ENCODE assay signal across 14 cellular contexts in the genomic region with DNA sequence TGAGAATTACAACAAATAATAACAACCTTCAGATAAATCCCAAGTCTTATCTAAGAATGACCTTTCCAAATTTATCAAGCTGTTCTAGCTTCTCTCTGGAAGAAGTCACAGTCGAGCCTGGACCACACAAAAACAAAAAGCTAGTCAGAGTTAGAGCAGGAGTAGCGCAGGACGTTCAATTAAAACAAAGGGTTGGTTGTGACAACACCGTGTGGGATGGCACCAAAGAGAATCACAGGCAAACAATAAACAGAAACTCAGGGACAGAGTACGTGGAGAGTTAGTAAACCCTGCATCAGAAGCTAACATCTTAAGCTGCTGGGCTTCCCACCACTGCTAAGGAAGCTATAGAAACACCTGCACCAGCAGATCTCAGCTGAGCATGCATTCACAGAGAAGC. TPM values are rescaled to one million over a fixed set of nuclear protein-coding genes. Genes with fewer than 3 reads are reported as not detected.
DNase-seq lines count a peak whose midpoint lies in the region; ATAC-seq and TF ChIP-seq lines count a peak whose summit lies in the region.
"Had no signal": no experiment of that assay in that cellular context is flagged by ENCODE, and none has a peak within 500 bp of the region (broad histone marks: within the 10 kb centered on the region; RNA-seq: fewer than 3 reads in every experiment).

No MANE protein-coding gene starts in this region.

- no peak for TF ChIP-seq POLR2A in suprapubic skin (IDR thresholded peaks at IDR 0.05)

- DNase-seq in caudate nucleus (lab: John Stamatoyannopoulos, UW), result peak in 5 of 61 donors; percentile 6 to 16 (median 9)
- peak; percentile 66 for DNase-seq in midbrain (lab: John Stamatoyannopoulos, UW)
- no peak for DNase-seq in suprapubic skin (ENCODE audit: low spot score in 2 of 2)
- DNase-seq in stimulated activated naive CD4-positive, alpha-beta T cell (lab: John Stamatoyannopoulos, UW), result no peak
- no peak for DNase-seq in SJCRH30
- DNase-seq in stimulated activated CD8-positive, alpha-beta memory T cell treated with anti-CD3 and anti-CD28 coated beads, Interleukin-4, amount 100 ng/mL, for 48 hours, result no peak
- DNase-seq: activated CD4-positive, alpha-beta T cell treated with anti-CD3 and anti-CD28 coated beads for 4 hours; CD8-positive, alpha-beta T cell; KBM-7; NCI-H146; NCI-H510A; stimulated activated CD4-positive, alpha-beta T cell treated with anti-CD3 and anti-CD28 coated beads, Interleukin-1b, Interleukin-23, amount 100 ng/mL, for 48 hours had no signal

- no peaks in the 10 kb centered on the region for H3K27me3 ChIP-seq in OCI-LY3 (ENCODE audit: low read depth, low read length)
- H3K27me3 ChIP-seq in suprapubic skin, result no peaks in the 10 kb centered on the region
- H3K27me3 ChIP-seq in SJCRH30, result no peaks in the 10 kb centered on the region

- no peaks in the 10 kb centered on the region for H3K9me3 ChIP-seq in OCI-LY3 (ENCODE audit: insufficient read depth, low read length)
- H3K9me3 ChIP-seq in suprapubic skin, result no peaks in the 10 kb centered on the region
- no peaks in the 10 kb centered on the region for H3K9me3 ChIP-seq in SJCRH30 (replicated peaks)

- no peak overlapping the region for H3K9ac ChIP-seq in OCI-LY3 (ENCODE audit: low read length)

- H3K36me3 ChIP-seq in OCI-LY3 (replicated peaks; ENCODE audit: low read depth, low read length) (peaks cover 35% of the 10 kb centered on the region), suprapubic skin (no peaks in the 10 kb centered on the region), SJCRH30 (no peaks in the 10 kb centered on the region)

- peaks cover 100% of the 10 kb centered on the region for H4K20me1 ChIP-seq in OCI-LY3 (ENCODE audit: insufficient read depth, low read length)

- ATAC-seq in HG02763 (IDR thresholded peaks at IDR 0.05; ENCODE audit: unreplicated experiment), result no peak
- ATAC-seq: CD8-positive, alpha-beta T cell had no signal

- H3K4me3 ChIP-seq in OCI-LY3 (ENCODE audit: low read length) (no peak overlapping the region), suprapubic skin (no peak overlapping the region), SJCRH30 (no peak overlapping the region)

- TF ChIP-seq CTCF in OCI-LY3 (IDR thresholded peaks at IDR 0.05; ENCODE audit: low read depth, low read length) (no peak), suprapubic skin (IDR thresholded peaks at IDR 0.05) (no peak)

- 61% methylated on average over 5 of the region's 5 CpGs for WGBS in suprapubic skin

- H3K27ac ChIP-seq in OCI-LY3 (ENCODE audit: low read length) (no peak overlapping the region), caudate nucleus (ENCODE audit: low read depth, low read length) (peak overlapping the region; percentile 87), suprapubic skin (peak overlapping the region; percentile 15), SJCRH30 (no peak overlapping the region)

- H2AFZ ChIP-seq in OCI-LY3 (ENCODE audit: low read depth, low read length), result no peak overlapping the region

- H3K4me1 ChIP-seq in OCI-LY3 (ENCODE audit: low read length), result peaks cover 92% of the 10 kb centered on the region
- peaks cover 70% of the 10 kb centered on the region for H3K4me1 ChIP-seq in suprapubic skin
- peaks cover 29% of the 10 kb centered on the region for H3K4me1 ChIP-seq in SJCRH30

- peak overlapping the region; percentile 29 for H3K4me2 ChIP-seq in OCI-LY3 (ENCODE audit: low read length)

- H3K79me2 ChIP-seq in OCI-LY3 (ENCODE audit: low read length), result peaks cover 100% of the 10 kb centered on the region

- TF ChIP-seq EP300 in suprapubic skin (IDR thresholded peaks at IDR 0.05), result no peak

RNA-seq across cellular contexts. Expression of a gene that starts 23.8 kb away (rescaled TPM):
- total RNA-seq in suprapubic skin, result 10 to 100 TPM; 47.5 to 71.4 (median 55.8) TPM
- total RNA-seq in SJCRH30 (2014; rRNA removed; shearing (Covaris generic)), result 24.6 and 25.0 TPM in 2 replicates

Comparison
In these comparisons a context has a peak if more than half of its experiments do, and no peak if none do; other contexts are left out.
1. H3K27ac ChIP-seq: peak in caudate nucleus (single experiment) and suprapubic skin (single experiment); none in OCI-LY3 (single experiment) and SJCRH30 (single experiment).